In the genomic region with DNA sequence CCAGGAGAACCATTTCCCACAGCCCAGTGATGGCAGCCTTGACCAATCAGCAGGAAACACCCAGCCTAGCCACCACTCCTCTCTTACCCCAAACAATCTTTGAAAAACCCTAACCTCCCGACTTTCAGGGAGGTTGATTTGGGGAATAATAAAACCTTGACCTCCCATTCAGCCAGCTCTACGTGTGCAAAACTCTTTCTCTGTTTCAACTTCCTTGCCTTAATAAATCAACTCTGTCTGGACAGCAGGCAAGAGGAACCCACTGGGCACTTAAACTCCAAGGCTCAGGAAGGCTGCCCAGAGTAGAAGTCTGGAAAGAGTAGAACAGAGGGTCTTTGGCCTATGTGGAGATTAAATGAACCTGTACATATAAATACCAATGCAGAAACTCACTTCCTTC, we compare ENCODE assay signal across 17 cellular contexts. TPM values are rescaled to one million over a fixed set of nuclear protein-coding genes. Genes with fewer than 3 reads are reported as not detected.
DNase-seq lines count a peak whose midpoint lies in the region; ATAC-seq, FAIRE-seq and TF ChIP-seq lines count a peak whose summit lies in the region.
"Had no signal": no experiment of that assay in that cellular context is flagged by ENCODE, and none has a peak within 500 bp of the region (broad histone marks: within the 10 kb centered on the region; RNA-seq: fewer than 3 reads in every experiment).

No MANE protein-coding gene starts in this region.

- TF ChIP-seq POLR2A in IMR-90 (IDR thresholded peaks at IDR 0.05; ENCODE audit: low read depth, low read length) (no peak), K562 (conservative IDR thresholded peaks at IDR 0.05) (no peak)

- TF ChIP-seq RAD21 in IMR-90 (IDR thresholded peaks at IDR 0.05; ENCODE audit: low read length) (no peak), K562 (CRISPR knock-in tag; conservative IDR thresholded peaks at IDR 0.05 in 1 of 2, IDR thresholded peaks at IDR 0.05 in 1 of 2) (no peak)

- no CpG with 5 or more reads among the region's 2 CpGs for WGBS in IMR-90 (ENCODE audit: extremely low coverage in 2 of 2, insufficient read length in 1 of 2), 2 experiments
- 14% methylated on average over 2 of the region's 2 CpGs for WGBS in K562 (ENCODE audit: insufficient coverage, low coverage, missing lambda C conversion rate)

- in situ Hi-C loops in IMR-90 (cut with MboI; ENCODE audit: low sequenced_read_pairs): no loop called here
- in situ Hi-C loops in K562 (cut with MboI): no loop called here

- H2BK120ac ChIP-seq in IMR-90 (ENCODE audit: low read depth, low read length): no peak overlapping the region

- FAIRE-seq in K562 (lab: Jason Lieb, UNC): no peak

- no peaks in the 10 kb centered on the region for H3K9me3 Mint-ChIP-seq in memory B cell
- H3K9me3 Mint-ChIP-seq: H9 had no signal

- no peak overlapping the region for H2AK9ac ChIP-seq in IMR-90 (replicated peaks; ENCODE audit: low read depth, low read length, poor library complexity)

- CTCF ChIA-PET in IMR-90 (lab: Yijun Ruan, JAX): no interaction called here
- CTCF ChIA-PET in K562 (lab: Yijun Ruan, JAX; ENCODE audit: low intra/inter-chr PET ratio): no interaction called here

- H2BK15ac ChIP-seq in IMR-90 (ENCODE audit: low read depth, low read length): no peak overlapping the region

- peaks cover 7% of the 10 kb centered on the region for H3K36me3 Mint-ChIP-seq in memory B cell

- no peaks in the 10 kb centered on the region for H4K20me1 ChIP-seq in IMR-90 (ENCODE audit: insufficient read depth, low read length)
- no peaks in the 10 kb centered on the region for H4K20me1 ChIP-seq in K562 (replicated peaks; ENCODE audit: control insufficient read depth, insufficient read depth, low read length)

- H3K4me1 ChIP-seq in IMR-90 (ENCODE audit: control insufficient read depth, insufficient read depth, low read length): peaks cover 2% of the 10 kb centered on the region; the same call in 1 of the 2 replicates
- peaks cover 5 to 7% of the 10 kb centered on the region in 2 experiments; a peak in 2 of 5 replicates for H3K4me1 ChIP-seq in K562 (replicated peaks in 1 of 2; ENCODE audit: control insufficient read depth in 2 of 2, insufficient read depth in 2 of 2, low read length in 2 of 2)

- H4K8ac ChIP-seq in IMR-90 (ENCODE audit: low read depth in 2 of 2, low read length in 2 of 2): no peak overlapping the region

- no peaks in the 10 kb centered on the region for H3K79me2 ChIP-seq in K562 (ENCODE audit: control insufficient read depth, insufficient read depth, low read length)

- H3K27me3 Mint-ChIP-seq in memory B cell: no peaks in the 10 kb centered on the region

- H3K9me3 ChIP-seq in IMR-90 (ENCODE audit: control insufficient read depth, insufficient read depth, low read length): no peaks in the 10 kb centered on the region
- no peaks in the 10 kb centered on the region for H3K9me3 ChIP-seq in K562 (replicated peaks; ENCODE audit: control insufficient read depth, insufficient read depth, low read depth, low read length)
- H3K9me3 ChIP-seq: Caco-2 had no signal

- H3K9ac ChIP-seq in IMR-90 (ENCODE audit: low read depth, low read length) (no peak overlapping the region), K562 (ENCODE audit: insufficient read depth in 1 of 2, low read depth in 2 of 2, low read length in 2 of 2) (no peak overlapping the region)

- H2BK5ac ChIP-seq in IMR-90 (ENCODE audit: low read depth, low read length, poor library complexity, severe bottlenecking): no peak overlapping the region

- TF ChIP-seq CTCF in IMR-90 (conservative IDR thresholded peaks at IDR 0.05; ENCODE audit: low read depth, low read length): no peak
- TF ChIP-seq CTCF in K562 (IDR thresholded peaks at IDR 0.05 in 2 of 3, conservative IDR thresholded peaks at IDR 0.05 in 1 of 3; ENCODE audit: insufficient read depth in 2 of 3, low read depth in 1 of 3, low read length in 3 of 3): no peak

- H3K36me3 ChIP-seq in IMR-90 (ENCODE audit: control insufficient read depth, insufficient read depth, low read length) (no peaks in the 10 kb centered on the region), K562 (ENCODE audit: control insufficient read depth, insufficient read depth, low read length) (no peaks in the 10 kb centered on the region)

- no peak overlapping the region for H3K56ac ChIP-seq in IMR-90 (ENCODE audit: extremely low read depth, insufficient read depth, low read length)

- ATAC-seq in IMR-90 (ENCODE audit: low read depth) (no peak), K562 (peak; percentile 27; the same call in 1 of the 3 replicates), memory B cell (ENCODE audit: low read depth) (no peak), GM21447 (IDR thresholded peaks at IDR 0.05; ENCODE audit: unreplicated experiment) (no peak)

- no peak overlapping the region for H3K27ac ChIP-seq in IMR-90 (ENCODE audit: insufficient read depth, low read length)
- H3K27ac ChIP-seq in K562 (ENCODE audit: extremely low read depth, low read depth, low read length): no peak overlapping the region
- H3K27ac ChIP-seq in epithelial cell of prostate: peak overlapping the region; percentile 97

- H3K4ac ChIP-seq in IMR-90 (ENCODE audit: low read depth, low read length): no peak overlapping the region

- H2BK20ac ChIP-seq in IMR-90 (ENCODE audit: low read depth, low read length): no peak overlapping the region

- peaks cover 2% of the 10 kb centered on the region for H3K4me1 Mint-ChIP-seq in memory B cell

- H2AFZ ChIP-seq in IMR-90 (replicated peaks; ENCODE audit: low read length, poor library complexity) (no peak overlapping the region), K562 (ENCODE audit: low read depth, low read length) (no peak overlapping the region; the same call in 1 of the 2 replicates)

- no peak overlapping the region for H4K91ac ChIP-seq in IMR-90 (ENCODE audit: insufficient read depth, low read depth, low read length)

- intact Hi-C loops in IMR-90 (cut with micrococcal nuclease) (no loop called here), K562 (cut with micrococcal nuclease) (no loop called here)

- H3K27me3 ChIP-seq in IMR-90 (ENCODE audit: control insufficient read depth, insufficient read depth, low read length) (no peaks in the 10 kb centered on the region), K562 (ENCODE audit: control insufficient read depth in 2 of 2, insufficient read depth in 2 of 2, low read length in 2 of 2) (no peaks in the 10 kb centered on the region)

- BruUV-seq in IMR-90 (replicated peaks; lab: Mats Ljungman, UMichigan) (no TSS peak), K562 (replicated peaks; lab: Mats Ljungman, UMichigan) (no TSS peak)

- no peak overlapping the region for H2AK5ac ChIP-seq in IMR-90 (ENCODE audit: low read depth, low read length)

- DNase-seq in IMR-90 (no peak), K562 (ENCODE audit: extremely low read depth in 1 of 4, low spot score in 3 of 4) (no peak), epithelial cell of prostate (ENCODE audit: low read depth, low spot score) (no peak), memory B cell (ENCODE audit: low spot score in 2 of 2) (no peak), glomerular visceral epithelial cell (ENCODE audit: extremely low spot score) (no peak), midbrain (lab: John Stamatoyannopoulos, UW) (no peak)
- no peak for DNase-seq in stimulated activated CD4-positive, alpha-beta T cell treated with anti-CD3 and anti-CD28 coated beads, Interleukin-2, amount 100 ng/mL, for 48 hours
- DNase-seq: Caco-2, EL, H9, NCI-H1417, NCI-H2029, NCI-H446 treated with DMSO at 0.1 percent for 48 hours, OCI-M1, RPMI8226, SIG-M5 had no signal

- H3K14ac ChIP-seq in IMR-90 (replicated peaks; ENCODE audit: low read depth, low read length): 0 out of 2 replicates have a peak overlapping the region, but pooled peaks have one; percentile 50

- H4K5ac ChIP-seq in IMR-90 (ENCODE audit: low read depth, low read length): no peak overlapping the region

- peaks cover 16% of the 10 kb centered on the region for H3K9me1 ChIP-seq in IMR-90 (ENCODE audit: insufficient read depth, low read length)
- H3K9me1 ChIP-seq in K562 (ENCODE audit: control insufficient read depth, insufficient read depth, low read length): no peaks in the 10 kb centered on the region

- no peak for TF ChIP-seq EP300 in K562 (IDR thresholded peaks at IDR 0.05; ENCODE audit: low read length)

- no peak overlapping the region for H3K18ac ChIP-seq in IMR-90 (ENCODE audit: low read depth, low read length)

- H3K27ac Mint-ChIP-seq in memory B cell: peak overlapping the region; percentile 46

- POLR2A ChIA-PET in IMR-90 (lab: Charles Lee; ENCODE audit: unreplicated experiment): no interaction called here
- POLR2A ChIA-PET in K562 (lab: Yijun Ruan, JAX): interaction anchor here (0.6 kb wide), 1 partner anchor 49 kb away, joined by 4 read pairs; no protein-coding TSS in a partner anchor

- no peak overlapping the region for H3K23ac ChIP-seq in IMR-90 (ENCODE audit: low read depth, low read length)

- H3K4me3 ChIP-seq in IMR-90 (ENCODE audit: insufficient read depth, low read depth, low read length) (no peak overlapping the region), K562 (no peak overlapping the region)

- dilution Hi-C loops in IMR-90 (cut with HindIII; ENCODE audit: low sequenced_read_pairs, unreplicated experiment): no loop called here

- peaks cover 6 to 11% of the 10 kb centered on the region in 2 experiments; a peak in 2 of 4 replicates for H3K79me1 ChIP-seq in IMR-90 (ENCODE audit: low read depth in 1 of 2, low read length in 2 of 2)

- H3K4me2 ChIP-seq in IMR-90 (ENCODE audit: low read depth, low read length) (no peak overlapping the region), K562 (ENCODE audit: insufficient read depth, low read length) (no peak overlapping the region)

- H3K4me3 Mint-ChIP-seq in memory B cell: no peak overlapping the region
- H3K4me3 Mint-ChIP-seq: H9 had no signal

RNA-seq across cellular contexts. Expression of gene SERPINB1, which starts 35.0 kb away (rescaled TPM):
- total RNA-seq in IMR-90 (2012; rRNA removed) (6.1 TPM in 2 replicates), K562 (2014; rRNA removed) (36.7 and 41.2 TPM in 2 replicates), K562 (2014; rRNA removed; fragmentation: Illumina TruSeq; extraction: Trizol) (49.3 and 62.5 TPM in 2 replicates), K562 (2015; rRNA removed; fragmentation: Illumina TruSeq; extraction: Trizol) (31.9 and 33.9 TPM in 2 replicates), K562 (2021) (45.6 and 46.5 TPM in 2 replicates)
- polyA plus RNA-seq in IMR-90 (2012; rRNA removed) (7.0 and 9.1 TPM in 2 replicates), K562 (2011; rRNA removed) (49.4 and 108 TPM in 2 replicates), K562 (2014; fragmentation: Illumina TruSeq; extraction: Trizol) (57.7 and 78.3 TPM in 2 replicates), K562 (2014; fragmentation: Nextera tagmentation; extraction: Ambion mirVana) (10 to 100 TPM; 63.8 to 68.7 TPM), K562 (2014; rRNA removed) (61.9 and 66.9 TPM in 2 replicates)
- polyA plus RNA-seq in IMR-90 (2012; cell fraction: cytosol; rRNA removed): 2.8 and 2.9 TPM in 2 replicates
- polyA plus RNA-seq in IMR-90 (2012; cell fraction: nucleus; rRNA removed; ENCODE audit: low replicate concordance): 1.4 and 6.8 TPM in 2 replicates
- 11.1 and 19.1 TPM in 2 replicates for total RNA-seq in K562 (2011; cell fraction: chromatin; rRNA removed; ENCODE audit: low replicate concordance)
- total RNA-seq in K562 (2011; cell fraction: nucleolus; rRNA removed): 13.9 and 18.2 TPM in 2 replicates
- 16.9 and 26.9 TPM in 2 replicates for total RNA-seq in K562 (2011; cell fraction: nucleoplasm; rRNA removed)
- 24.3 and 27.5 TPM in 2 replicates for polyA plus RNA-seq in K562 (2011; cell fraction: cytosol; rRNA removed)
- polyA plus RNA-seq in K562 (2011; cell fraction: nucleus; rRNA removed): 22.6 and 24.2 TPM in 2 replicates
- 44.7 and 93.0 TPM in 2 replicates for polyA plus RNA-seq in K562 (2012)
- polyA minus RNA-seq in K562 (2011; rRNA and poly(A)+ RNA removed): 48.6 and 55.2 TPM in 2 replicates
- polyA minus RNA-seq in K562 (2011; cell fraction: cytosol; rRNA and poly(A)+ RNA removed): 25.9 and 43.6 TPM in 2 replicates
- 20.3 and 22.5 TPM in 2 replicates for polyA minus RNA-seq in K562 (2011; cell fraction: nucleus; rRNA and poly(A)+ RNA removed)

RNA-seq across cellular contexts. Expression of gene WRNIP1, which starts 41.5 kb away (rescaled TPM):
- total RNA-seq in IMR-90 (2012; rRNA removed) (37.2 and 47.1 TPM in 2 replicates), K562 (2014; rRNA removed) (57.6 and 66.2 TPM in 2 replicates), K562 (2014; rRNA removed; fragmentation: Illumina TruSeq; extraction: Trizol) (35.8 and 41.6 TPM in 2 replicates), K562 (2015; rRNA removed; fragmentation: Illumina TruSeq; extraction: Trizol) (57.9 and 59.8 TPM in 2 replicates), K562 (2021) (43.6 and 48.6 TPM in 2 replicates)
- polyA plus RNA-seq in IMR-90 (2012; rRNA removed) (42.6 and 43.7 TPM in 2 replicates), K562 (2011; rRNA removed) (38.9 and 44.1 TPM in 2 replicates), K562 (2014; fragmentation: Illumina TruSeq; extraction: Trizol) (52.1 and 63.6 TPM in 2 replicates), K562 (2014; fragmentation: Nextera tagmentation; extraction: Ambion mirVana) (10 to 100 TPM; 13.2 to 15.9 TPM), K562 (2014; rRNA removed) (58.3 and 59.8 TPM in 2 replicates)
- polyA plus RNA-seq in IMR-90 (2012; cell fraction: cytosol; rRNA removed): 45.5 and 55.1 TPM in 2 replicates
- 42.3 and 49.2 TPM in 2 replicates for polyA plus RNA-seq in IMR-90 (2012; cell fraction: nucleus; rRNA removed; ENCODE audit: low replicate concordance)
- total RNA-seq in K562 (2011; cell fraction: chromatin; rRNA removed; ENCODE audit: low replicate concordance): 22.1 and 23.9 TPM in 2 replicates
- 25.7 and 28.6 TPM in 2 replicates for total RNA-seq in K562 (2011; cell fraction: nucleolus; rRNA removed)
- 23.4 and 25.1 TPM in 2 replicates for total RNA-seq in K562 (2011; cell fraction: nucleoplasm; rRNA removed)
- polyA plus RNA-seq in K562 (2011; cell fraction: cytosol; rRNA removed): 48.7 and 64.2 TPM in 2 replicates
- 70.8 and 98.6 TPM in 2 replicates for polyA plus RNA-seq in K562 (2011; cell fraction: nucleus; rRNA removed)
- 48.5 and 50.6 TPM in 2 replicates for polyA plus RNA-seq in K562 (2012)
- polyA minus RNA-seq in K562 (2011; rRNA and poly(A)+ RNA removed): 32.3 and 38.6 TPM in 2 replicates
- 23.3 and 23.9 TPM in 2 replicates for polyA minus RNA-seq in K562 (2011; cell fraction: cytosol; rRNA and poly(A)+ RNA removed)
- polyA minus RNA-seq in K562 (2011; cell fraction: nucleus; rRNA and poly(A)+ RNA removed): 36.5 and 48.5 TPM in 2 replicates

RNA-seq across cellular contexts. Expression of gene MYLK4, which starts 55.9 kb away (rescaled TPM):
- total RNA-seq in IMR-90 (2012; rRNA removed) (under 0.01 TPM in 2 replicates), K562 (2014; rRNA removed) (0.04 and 0.09 TPM in 2 replicates), K562 (2014; rRNA removed; fragmentation: Illumina TruSeq; extraction: Trizol) (0.04 and 0.06 TPM in 2 replicates), K562 (2015; rRNA removed; fragmentation: Illumina TruSeq; extraction: Trizol) (0.07 and 0.15 TPM in 2 replicates), K562 (2021) (0.02 and 0.07 TPM in 2 replicates)
- polyA plus RNA-seq in IMR-90 (2012; rRNA removed) (0.07 TPM in 2 replicates), K562 (2011; rRNA removed) (0.03 and 0.09 TPM in 2 replicates), K562 (2014; fragmentation: Illumina TruSeq; extraction: Trizol) (0.03 and 0.06 TPM in 2 replicates), K562 (2014; fragmentation: Nextera tagmentation; extraction: Ambion mirVana) (under 1 TPM; 0.01 to 0.03 TPM), K562 (2014; rRNA removed) (0.15 and 0.30 TPM in 2 replicates)
- 0.02 and 0.03 TPM in 2 replicates for polyA plus RNA-seq in IMR-90 (2012; cell fraction: cytosol; rRNA removed)
- polyA plus RNA-seq in IMR-90 (2012; cell fraction: nucleus; rRNA removed; ENCODE audit: low replicate concordance): 0.05 and 0.42 TPM in 2 replicates
- total RNA-seq in K562 (2011; cell fraction: chromatin; rRNA removed; ENCODE audit: low replicate concordance): 0.07 and 0.16 TPM in 2 replicates
- total RNA-seq in K562 (2011; cell fraction: nucleolus; rRNA removed): under 0.01 TPM in 1 of 2 replicates, not detected in the other
- total RNA-seq in K562 (2011; cell fraction: nucleoplasm; rRNA removed): 0.07 TPM in 1 of 2 replicates, not detected in the other
- polyA plus RNA-seq in K562 (2011; cell fraction: cytosol; rRNA removed): 0.01 and 0.09 TPM in 2 replicates
- polyA plus RNA-seq in K562 (2011; cell fraction: nucleus; rRNA removed): 0.30 and 0.67 TPM in 2 replicates
- polyA plus RNA-seq in K562 (2012): 0.07 and 0.25 TPM in 2 replicates
- 0.09 TPM in 1 of 2 replicates, not detected in the other for polyA minus RNA-seq in K562 (2011; rRNA and poly(A)+ RNA removed)
- not detected in 2 replicates for polyA minus RNA-seq in K562 (2011; cell fraction: cytosol; rRNA and poly(A)+ RNA removed)
- polyA minus RNA-seq in K562 (2011; cell fraction: nucleus; rRNA and poly(A)+ RNA removed): under 0.01 and 0.22 TPM in 2 replicates
